In genomic region chrX:39636481-39636880, GRCh38 we compare ENCODE assay signal across 18 cellular contexts.
"Had no signal": no experiment of that assay in that cellular context is flagged by ENCODE, and none has a peak within 500 bp of the region (broad histone marks: within the 10 kb centered on the region; RNA-seq: fewer than 3 reads in every experiment).

No MANE protein-coding gene starts in this region.

- H3K4me1 ChIP-seq: esophagus squamous epithelium, left ventricle myocardium inferior, lower lobe of right lung, parathyroid adenoma, psoas muscle had no signal

- H3K9ac ChIP-seq: parathyroid adenoma had no signal

- H3K4me3 ChIP-seq: esophagus squamous epithelium, left ventricle myocardium inferior, lower lobe of right lung, psoas muscle, skin epidermis, suprapubic skin, thyroid gland had no signal

- H3K79me2 ChIP-seq: parathyroid adenoma had no signal

- H3K9me3 ChIP-seq: esophagus squamous epithelium, left ventricle myocardium inferior, lower lobe of right lung, psoas muscle, suprapubic skin, thyroid gland had no signal

- DNase-seq: effector memory CD4-positive, alpha-beta T cell; esophagus squamous epithelium; immature natural killer cell; kidney; left cardiac atrium; left ventricle myocardium inferior; lower lobe of right lung; mesendoderm; naive thymus-derived CD4-positive, alpha-beta T cell; nephron progenitor cell; psoas muscle; retina; stimulated activated CD4-positive, alpha-beta T cell treated with anti-CD3 and anti-CD28 coated beads, Interleukin-12 subunit alpha, Interleukin-12 subunit beta, amount 100 ng/mL, for 4 hours; stimulated activated naive CD8-positive, alpha-beta T cell treated with anti-CD3 and anti-CD28 coated beads, Interleukin-15, Interleukin-2, amounts not matched to agents 100 U/mL and 50 U/mL, for 24 hours had no signal

- H3K36me3 ChIP-seq: esophagus squamous epithelium, left ventricle myocardium inferior, lower lobe of right lung, suprapubic skin, thyroid gland had no signal

- H3K27ac ChIP-seq: esophagus squamous epithelium, left ventricle myocardium inferior, lower lobe of right lung, parathyroid adenoma, psoas muscle, suprapubic skin had no signal

- H3K27me3 ChIP-seq: esophagus squamous epithelium, suprapubic skin, thyroid gland had no signal

- H2AFZ ChIP-seq: parathyroid adenoma had no signal
